In genomic region chr4:125704726-125705125, GRCh38 we compare ENCODE assay signal across 20 cellular contexts.
DNase-seq lines count a peak whose midpoint lies in the region; TF ChIP-seq lines count a peak whose summit lies in the region.
"Had no signal": no experiment of that assay in that cellular context is flagged by ENCODE, and none has a peak within 500 bp of the region (broad histone marks: within the 10 kb centered on the region; RNA-seq: fewer than 3 reads in every experiment).

No MANE protein-coding gene starts in this region.

- no peaks in the 10 kb centered on the region for H3K9me3 Mint-ChIP-seq in activated naive CD4-positive, alpha-beta T cell treated with anti-CD3 and anti-CD28 coated beads, Interleukin-2, amount 10 ng/mL, durations not matched to agents 7 days and 5 days

- no peak for TF ChIP-seq POLR2A in testis (IDR thresholded peaks at IDR 0.05)

- intact Hi-C loops in testis (cut with DNase I; ENCODE audit: low total_unique reads), result no loop called here

- H3K27ac ChIP-seq in osteoblast (ENCODE audit: low read depth, low read length) (no peak overlapping the region), testis (no peak overlapping the region)
- H3K27ac ChIP-seq: coronary artery, left ventricle myocardium inferior, right atrium auricular region, thyroid gland had no signal

- CTCF ChIA-PET in activated naive CD4-positive, alpha-beta T cell treated with anti-CD3 and anti-CD28 coated beads, Interleukin-2, amount 10 ng/mL, durations not matched to agents 7 days and 5 days (lab: Charles Lee), result no interaction called here

- no peak overlapping the region for H3K4me2 ChIP-seq in osteoblast (ENCODE audit: insufficient read depth, low read length)

- H3K36me3 Mint-ChIP-seq in activated naive CD4-positive, alpha-beta T cell treated with anti-CD3 and anti-CD28 coated beads, Interleukin-2, amount 10 ng/mL, durations not matched to agents 7 days and 5 days, result no peaks in the 10 kb centered on the region
- H3K36me3 Mint-ChIP-seq: brain; IgD-negative memory B cell; stimulated activated naive B cell treated with anti-CD40 and anti-IgM and Interleukin-4, amounts not matched to agents 10 μg/mL and 1 μg/mL and 100 μg/mL, for 72 hours had no signal

- no peaks in the 10 kb centered on the region for H3K4me1 Mint-ChIP-seq in activated naive CD4-positive, alpha-beta T cell treated with anti-CD3 and anti-CD28 coated beads, Interleukin-2, amount 10 ng/mL, durations not matched to agents 7 days and 5 days
- H3K4me1 Mint-ChIP-seq: IgD-negative memory B cell; stimulated activated naive B cell treated with anti-CD40 and anti-IgM and Interleukin-4, amounts not matched to agents 10 μg/mL and 1 μg/mL and 100 μg/mL, for 72 hours had no signal

- no peak for TF ChIP-seq CTCF in AG10803 (conservative IDR thresholded peaks at IDR 0.05; ENCODE audit: low read length)
- TF ChIP-seq CTCF in choroid plexus epithelial cell (conservative IDR thresholded peaks at IDR 0.05; ENCODE audit: low read depth, low read length), result no peak
- TF ChIP-seq CTCF in osteoblast (IDR thresholded peaks at IDR 0.05; ENCODE audit: extremely low read depth, low read depth, low read length), result no peak
- no peak for TF ChIP-seq CTCF in testis (IDR thresholded peaks at IDR 0.05)

- no peak overlapping the region for H2AFZ ChIP-seq in osteoblast (ENCODE audit: low read length)

- no peaks in the 10 kb centered on the region for H4K20me1 ChIP-seq in osteoblast (ENCODE audit: insufficient read depth, low read length)

- peaks cover 7% of the 10 kb centered on the region for H3K4me1 ChIP-seq in osteoblast (ENCODE audit: insufficient read depth, low read length)
- H3K4me1 ChIP-seq in testis, result no peaks in the 10 kb centered on the region
- H3K4me1 ChIP-seq: left ventricle myocardium inferior, right atrium auricular region had no signal

- WGBS in testis, 2 donors, result 41 to 53% methylated on average over 3 of the region's 3 CpGs

- peak; percentile 73 for DNase-seq in AG10803 (ENCODE audit: low read depth)
- DNase-seq in HT1080 (ENCODE audit: low read depth), result peak; percentile 7
- peak; percentile 81 for DNase-seq in choroid plexus epithelial cell (ENCODE audit: low read depth)
- DNase-seq in osteoblast (ENCODE audit: insufficient read length, low spot score, missing footprints), result peak; percentile 56
- DNase-seq in testis, result no peak
- DNase-seq in NCI-H2081 treated with DMSO at 0.1 percent for 48 hours (lab: John Stamatoyannopoulos, UW), result no peak
- no peak for DNase-seq in DMS53 (lab: John Stamatoyannopoulos, UW)
- DNase-seq in activated naive CD4-positive, alpha-beta T cell treated with anti-CD3 and anti-CD28 coated beads, Interleukin-2, amount 10 ng/mL, durations not matched to agents 7 days and 5 days, result no peak
- DNase-seq: activated CD4-positive, alpha-beta T cell treated with anti-CD3 and anti-CD28 coated beads, Interleukin-2, amount 50 U/mL, for 4 hours; activated naive CD4-positive, alpha-beta T cell treated with anti-CD3 and anti-CD28 coated beads, Interleukin-2, amount 50 U/mL, for 16 hours; AML-193; left ventricle myocardium inferior; NCI-H187; stimulated activated naive B cell treated with anti-CD40 and anti-IgM and Interleukin-4, amounts not matched to agents 10 μg/mL and 1 μg/mL and 100 μg/mL, for 72 hours; T-helper 1 cell; thyroid gland had no signal

- no peak overlapping the region for H3K4me3 Mint-ChIP-seq in activated naive CD4-positive, alpha-beta T cell treated with anti-CD3 and anti-CD28 coated beads, Interleukin-2, amount 10 ng/mL, durations not matched to agents 7 days and 5 days
- H3K4me3 Mint-ChIP-seq: brain; IgD-negative memory B cell; stimulated activated naive B cell treated with anti-CD40 and anti-IgM and Interleukin-4, amounts not matched to agents 10 μg/mL and 1 μg/mL and 100 μg/mL, for 72 hours had no signal

- H3K27ac Mint-ChIP-seq in activated naive CD4-positive, alpha-beta T cell treated with anti-CD3 and anti-CD28 coated beads, Interleukin-2, amount 10 ng/mL, durations not matched to agents 7 days and 5 days, result no peak overlapping the region
- H3K27ac Mint-ChIP-seq: brain; IgD-negative memory B cell; stimulated activated naive B cell treated with anti-CD40 and anti-IgM and Interleukin-4, amounts not matched to agents 10 μg/mL and 1 μg/mL and 100 μg/mL, for 72 hours had no signal

- no peaks in the 10 kb centered on the region for H3K27me3 Mint-ChIP-seq in activated naive CD4-positive, alpha-beta T cell treated with anti-CD3 and anti-CD28 coated beads, Interleukin-2, amount 10 ng/mL, durations not matched to agents 7 days and 5 days
- H3K27me3 Mint-ChIP-seq: brain; IgD-negative memory B cell; stimulated activated naive B cell treated with anti-CD40 and anti-IgM and Interleukin-4, amounts not matched to agents 10 μg/mL and 1 μg/mL and 100 μg/mL, for 72 hours had no signal

- H3K27me3 ChIP-seq in osteoblast (ENCODE audit: insufficient read depth, low read length) (no peaks in the 10 kb centered on the region), testis (no peaks in the 10 kb centered on the region)
- H3K27me3 ChIP-seq: right atrium auricular region, thyroid gland had no signal

- H3K36me3 ChIP-seq in osteoblast (ENCODE audit: insufficient read depth, low read length), result no peaks in the 10 kb centered on the region
- no peaks in the 10 kb centered on the region for H3K36me3 ChIP-seq in testis (ENCODE audit: low read depth, missing control alignments)
- H3K36me3 ChIP-seq: left ventricle myocardium inferior, right atrium auricular region, thyroid gland had no signal

- H3K9me3 ChIP-seq in osteoblast (ENCODE audit: low read depth, low read length) (no peaks in the 10 kb centered on the region), testis (no peaks in the 10 kb centered on the region)
- H3K9me3 ChIP-seq: left ventricle myocardium inferior, right atrium auricular region, thyroid gland had no signal

- H3K4me3 ChIP-seq in AG10803 (ENCODE audit: low read length) (no peak overlapping the region), choroid plexus epithelial cell (ENCODE audit: low read depth, low read length) (no peak overlapping the region), osteoblast (ENCODE audit: insufficient read depth, low read length) (no peak overlapping the region), testis (no peak overlapping the region)
- H3K4me3 ChIP-seq: coronary artery, left ventricle myocardium inferior, right atrium auricular region, thyroid gland had no signal

- no peaks in the 10 kb centered on the region for H3K79me2 ChIP-seq in osteoblast (ENCODE audit: insufficient read depth, low read length)

Comparison
In these comparisons a context has a peak if more than half of its experiments do, and no peak if none do; other contexts are left out.
1. DNase-seq: peak in AG10803 (single experiment), HT1080 (single experiment), choroid plexus epithelial cell (single experiment) and osteoblast (single experiment); none in testis (single experiment), NCI-H2081 treated with DMSO at 0.1 percent for 48 hours (single experiment), DMS53 (single experiment) and activated naive CD4-positive, alpha-beta T cell treated with anti-CD3 and anti-CD28 coated beads, Interleukin-2, amount 10 ng/mL, durations not matched to agents 7 days and 5 days (single experiment).